ENCODE assay signal across 7 cellular contexts in the genomic region with DNA sequence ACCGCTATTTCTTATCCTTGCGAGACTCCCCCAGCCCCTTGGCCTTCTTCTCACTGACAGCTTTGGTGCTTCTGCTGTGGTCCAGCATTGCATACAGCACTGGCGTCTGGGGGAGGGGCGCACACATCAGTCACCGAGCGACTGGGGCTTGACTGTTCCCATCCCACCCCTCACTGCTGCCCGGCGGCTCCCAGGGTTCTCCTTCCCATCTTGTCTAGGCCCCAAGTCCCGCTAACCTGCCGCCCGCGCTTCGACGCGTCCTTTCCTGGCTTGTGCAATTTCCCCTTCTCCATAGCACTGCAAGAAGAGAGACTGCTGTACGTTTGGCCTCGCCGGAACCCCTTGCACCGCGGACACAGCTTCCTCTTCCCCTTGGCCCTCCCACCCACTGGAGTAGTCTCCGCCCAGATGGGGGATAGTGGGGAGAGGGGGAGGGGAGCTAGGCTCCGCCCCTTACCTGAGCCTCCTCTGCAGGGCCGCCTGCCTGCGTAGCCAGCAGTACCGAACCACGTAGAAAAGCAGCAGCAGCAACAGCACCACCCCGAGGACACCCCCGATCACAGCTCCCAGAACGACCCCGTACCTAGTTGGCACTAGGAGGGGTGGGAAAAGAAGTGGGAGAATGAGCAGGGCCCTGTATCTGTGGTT. TPM values are rescaled to one million over a fixed set of nuclear protein-coding genes. Genes with fewer than 3 reads are reported as not detected.
DNase-seq lines count a peak whose midpoint lies in the region; ATAC-seq and TF ChIP-seq lines count a peak whose summit lies in the region.

No MANE protein-coding gene starts in this region.

- DNase-seq in activated gamma-delta T cell treated with Interleukin-2 at 50 U/mL for 16 hours (peak; percentile 87), glomerular visceral epithelial cell (ENCODE audit: extremely low spot score) (peak; percentile 9), nucleus accumbens (lab: John Stamatoyannopoulos, UW) (peak; percentile 26 to 89 (median 60)), superior temporal gyrus (ENCODE audit: extremely low spot score) (peak; percentile 60)

- ATAC-seq in GM18907 (IDR thresholded peaks at IDR 0.05; ENCODE audit: unreplicated experiment), result peak; percentile 87
- ATAC-seq in HG03460 (IDR thresholded peaks at IDR 0.05; ENCODE audit: unreplicated experiment), result peak; percentile 86

TF ChIP-seq in PFSK-1, 5 proteins besides CTCF, POLR2A, EP300 and RAD21:
- TF ChIP-seq SIN3A (IDR thresholded peaks at IDR 0.05; ENCODE audit: borderline replicate concordance, insufficient read depth, low read length) (no peak), POLR2AphosphoS5 (IDR thresholded peaks at IDR 0.05; ENCODE audit: low read depth, low read length) (peak; percentile 45; the same call in 1 of the 2 replicates), TAF1 (IDR thresholded peaks at IDR 0.05; ENCODE audit: borderline replicate concordance, insufficient read depth, low read length) (no peak), FOXP2 (optimal IDR thresholded peaks at IDR 0.05; ENCODE audit: borderline replicate concordance, extremely low read depth, extremely low read length, insufficient read depth) (peak; percentile 11)
- TF ChIP-seq, protein P1, sequence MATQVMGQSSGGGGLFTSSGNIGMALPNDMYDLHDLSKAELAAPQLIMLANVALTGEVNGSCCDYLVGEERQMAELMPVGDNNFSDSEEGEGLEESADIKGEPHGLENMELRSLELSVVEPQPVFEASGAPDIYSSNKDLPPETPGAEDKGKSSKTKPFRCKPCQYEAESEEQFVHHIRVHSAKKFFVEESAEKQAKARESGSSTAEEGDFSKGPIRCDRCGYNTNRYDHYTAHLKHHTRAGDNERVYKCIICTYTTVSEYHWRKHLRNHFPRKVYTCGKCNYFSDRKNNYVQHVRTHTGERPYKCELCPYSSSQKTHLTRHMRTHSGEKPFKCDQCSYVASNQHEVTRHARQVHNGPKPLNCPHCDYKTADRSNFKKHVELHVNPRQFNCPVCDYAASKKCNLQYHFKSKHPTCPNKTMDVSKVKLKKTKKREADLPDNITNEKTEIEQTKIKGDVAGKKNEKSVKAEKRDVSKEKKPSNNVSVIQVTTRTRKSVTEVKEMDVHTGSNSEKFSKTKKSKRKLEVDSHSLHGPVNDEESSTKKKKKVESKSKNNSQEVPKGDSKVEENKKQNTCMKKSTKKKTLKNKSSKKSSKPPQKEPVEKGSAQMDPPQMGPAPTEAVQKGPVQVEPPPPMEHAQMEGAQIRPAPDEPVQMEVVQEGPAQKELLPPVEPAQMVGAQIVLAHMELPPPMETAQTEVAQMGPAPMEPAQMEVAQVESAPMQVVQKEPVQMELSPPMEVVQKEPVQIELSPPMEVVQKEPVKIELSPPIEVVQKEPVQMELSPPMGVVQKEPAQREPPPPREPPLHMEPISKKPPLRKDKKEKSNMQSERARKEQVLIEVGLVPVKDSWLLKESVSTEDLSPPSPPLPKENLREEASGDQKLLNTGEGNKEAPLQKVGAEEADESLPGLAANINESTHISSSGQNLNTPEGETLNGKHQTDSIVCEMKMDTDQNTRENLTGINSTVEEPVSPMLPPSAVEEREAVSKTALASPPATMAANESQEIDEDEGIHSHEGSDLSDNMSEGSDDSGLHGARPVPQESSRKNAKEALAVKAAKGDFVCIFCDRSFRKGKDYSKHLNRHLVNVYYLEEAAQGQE (IDR thresholded peaks at IDR 0.05; ENCODE audit: insufficient read depth in 1 of 2, low read depth in 2 of 2, low read length in 2 of 2), result no peak
TF ChIP-seq in PFSK-1: peak in this region for 2.

RNA-seq across cellular contexts. Expression of a gene that starts 3.8 kb away (rescaled TPM):
- 3.3 TPM for polyA plus RNA-seq in PFSK-1 (2012; ENCODE audit: insufficient read length, low read depth)

RNA-seq across cellular contexts. Expression of a gene that starts 8.2 kb away (rescaled TPM):
- 162 TPM for polyA plus RNA-seq in PFSK-1 (2012; ENCODE audit: insufficient read length, low read depth)

RNA-seq across cellular contexts. Expression of a gene that starts 47.5 kb away (rescaled TPM):
- polyA plus RNA-seq in PFSK-1 (2012; ENCODE audit: insufficient read length, low read depth), result not detected

Comparison
In these comparisons a context has a peak if more than half of its experiments do, and no peak if none do; other contexts are left out.
1. Peak in every context shown above with its lines: DNase-seq and ATAC-seq.
2. DNase-seq: peak in every context shown above with its lines; median percentile 87 in activated gamma-delta T cell treated with Interleukin-2 at 50 U/mL for 16 hours; 60 in nucleus accumbens; 60 in superior temporal gyrus; 9 in glomerular visceral epithelial cell.